ENCODE assay signal across 11 cellular contexts in genomic region chr20:46893877-46894578, GRCh38. TPM values are rescaled to one million over a fixed set of nuclear protein-coding genes. Genes with fewer than 3 reads are reported as not detected.
A peak's percentile ranks its signal among the peaks of the same experiment; 100 is the strongest.
DNase-seq lines count a peak whose midpoint lies in the region; FAIRE-seq and TF ChIP-seq lines count a peak whose summit lies in the region.
"Had no signal": no experiment of that assay in that cellular context is flagged by ENCODE, and none has a peak within 500 bp of the region (broad histone marks: within the 10 kb centered on the region; RNA-seq: fewer than 3 reads in every experiment).

No MANE protein-coding gene starts in this region.

- no peak for TF ChIP-seq POLR2A in esophagus muscularis mucosa (IDR thresholded peaks at IDR 0.05; ENCODE audit: low read depth)

- 30% methylated on average over 11 of the region's 11 CpGs for WGBS in esophagus muscularis mucosa
- WGBS in smooth muscle cell (ENCODE audit: low lambda C conversion rate), result 36% methylated on average over 11 of the region's 11 CpGs

- FAIRE-seq in RCC 7860 (lab: Jason Lieb, UNC), result no peak

- H3K36me3 ChIP-seq in esophagus muscularis mucosa (no peaks in the 10 kb centered on the region), smooth muscle cell (ENCODE audit: low read depth) (no peaks in the 10 kb centered on the region)

- intact Hi-C loops in esophagus muscularis mucosa (cut with DNase I), result no loop called here

- no peak for TF ChIP-seq EP300 in esophagus muscularis mucosa (IDR thresholded peaks at IDR 0.05)

- peak overlapping the region in 2 of 4 donors; percentile 44 to 66 for H3K27ac ChIP-seq in esophagus muscularis mucosa (replicated peaks in 1 of 4)
- no peak overlapping the region for H3K27ac ChIP-seq in smooth muscle cell (ENCODE audit: low read depth)

- H3K27me3 ChIP-seq in esophagus muscularis mucosa (peaks cover 0 to 40% (median 3%) of the 10 kb centered on the region in 4 donors), smooth muscle cell (ENCODE audit: low read depth) (peaks cover 30% of the 10 kb centered on the region)

- H3K4me3 ChIP-seq in GM12864 (ENCODE audit: low read depth, low read length) (peak overlapping the region; percentile 99), esophagus muscularis mucosa (peak overlapping the region; percentile 57 to 67 (median 59)), smooth muscle cell (peak overlapping the region; percentile 56)

- H4K20me1 ChIP-seq in smooth muscle cell (ENCODE audit: low read depth), result no peaks in the 10 kb centered on the region

- H3F3A ChIP-seq in smooth muscle cell (ENCODE audit: low read depth), result peaks cover 6% of the 10 kb centered on the region

- H3K9me3 ChIP-seq in esophagus muscularis mucosa, result peaks cover 0 to 17% (median 13%) of the 10 kb centered on the region in 4 donors
- no peaks in the 10 kb centered on the region for H3K9me3 ChIP-seq in smooth muscle cell (replicated peaks; ENCODE audit: low read depth)

- in situ Hi-C loops in G401 (cut with HindIII; ENCODE audit: low sequenced_read_pairs), result no loop called here

- TF ChIP-seq CTCF in GM12864 (IDR thresholded peaks at IDR 0.05; ENCODE audit: low read depth, low read length, missing control alignments) (no peak), esophagus muscularis mucosa (IDR thresholded peaks at IDR 0.05) (no peak), smooth muscle cell (IDR thresholded peaks at IDR 0.05; ENCODE audit: borderline replicate concordance, insufficient read depth, poor library complexity, severe bottlenecking) (no peak)

- DNase-seq in GM12864 (ENCODE audit: low read depth) (no peak), NCI-H526 treated with DMSO at 0.1 percent for 48 hours (lab: John Stamatoyannopoulos, UW) (peak; percentile 78), esophagus muscularis mucosa (ENCODE audit: extremely low spot score) (no peak), smooth muscle cell (lab: John Stamatoyannopoulos, UW; ENCODE audit: unreplicated experiment) (no peak), G401 (ENCODE audit: low spot score) (no peak), RCC 7860 (ENCODE audit: low spot score) (no peak)
- DNase-seq in stimulated activated naive CD4-positive, alpha-beta T cell treated with Interleukin-2 at 50 U/mL for 16 hours (lab: John Stamatoyannopoulos, UW), result no peak
- DNase-seq: dermis blood vessel endothelial cell; naive B cell; NCI-H1048; stimulated activated CD4-positive, alpha-beta T cell treated with anti-CD3 and anti-CD28 coated beads, Interleukin-2, amount 100 ng/mL, for 48 hours had no signal

- H3K9ac ChIP-seq in smooth muscle cell (ENCODE audit: low read depth), result no peak overlapping the region

- H3K79me2 ChIP-seq in smooth muscle cell (ENCODE audit: low read depth), result no peaks in the 10 kb centered on the region

- no peak overlapping the region for H2AFZ ChIP-seq in smooth muscle cell (ENCODE audit: low read depth)

- H3K4me1 ChIP-seq in esophagus muscularis mucosa (peaks cover 0 to 19% (median 9%) of the 10 kb centered on the region in 4 donors), smooth muscle cell (ENCODE audit: low read depth) (peaks cover 8% of the 10 kb centered on the region)

- H3K4me2 ChIP-seq in smooth muscle cell, result peak overlapping the region; percentile 91

RNA-seq across cellular contexts. Expression of gene EYA2, which starts 0.6 kb away (rescaled TPM):
- total RNA-seq in esophagus muscularis mucosa (1 to 10 TPM; 1.2 to 5.9 (median 4.2) TPM), smooth muscle cell (1.3 and 3.4 TPM in 2 replicates)
- 0.98 and 2.9 TPM in 2 replicates for polyA plus RNA-seq in smooth muscle cell
- not detected in 2 replicates for total RNA-seq in G401 (2014; rRNA removed; shearing (Covaris generic))
- total RNA-seq: dermis blood vessel endothelial cell had no signal
